In genomic region chr11:94595061-94595460, GRCh38 we compare ENCODE assay signal across 1 cellular context.
TF ChIP-seq lines count a peak whose summit lies in the region.

No MANE protein-coding gene starts in this region.

TF ChIP-seq in GM12878, 131 proteins besides CTCF, POLR2A, EP300 and RAD21 (continued from another document):
- TF ChIP-seq CBX3 (IDR thresholded peaks at IDR 0.05; ENCODE audit: borderline replicate concordance, low read depth) (no peak), IKZF1 (conservative IDR thresholded peaks at IDR 0.05) (peak; percentile 48; the same call in 1 of the 2 replicates), CREM (IDR thresholded peaks at IDR 0.05; ENCODE audit: low read depth) (no peak), TCF12 (IDR thresholded peaks at IDR 0.05; ENCODE audit: low read depth, low read length) (no peak), MLLT1 (IDR thresholded peaks at IDR 0.05) (no peak), FOXK2 (IDR thresholded peaks at IDR 0.05) (no peak), POU2F2 (IDR thresholded peaks at IDR 0.05; ENCODE audit: borderline replicate concordance, low read depth, low read length) (no peak), PAX5 (IDR thresholded peaks at IDR 0.05; ENCODE audit: borderline replicate concordance, low read depth, low read length) (0 out of 2 replicates have a peak, but pooled peaks have one; percentile 15)
- TF ChIP-seq, protein P1, sequence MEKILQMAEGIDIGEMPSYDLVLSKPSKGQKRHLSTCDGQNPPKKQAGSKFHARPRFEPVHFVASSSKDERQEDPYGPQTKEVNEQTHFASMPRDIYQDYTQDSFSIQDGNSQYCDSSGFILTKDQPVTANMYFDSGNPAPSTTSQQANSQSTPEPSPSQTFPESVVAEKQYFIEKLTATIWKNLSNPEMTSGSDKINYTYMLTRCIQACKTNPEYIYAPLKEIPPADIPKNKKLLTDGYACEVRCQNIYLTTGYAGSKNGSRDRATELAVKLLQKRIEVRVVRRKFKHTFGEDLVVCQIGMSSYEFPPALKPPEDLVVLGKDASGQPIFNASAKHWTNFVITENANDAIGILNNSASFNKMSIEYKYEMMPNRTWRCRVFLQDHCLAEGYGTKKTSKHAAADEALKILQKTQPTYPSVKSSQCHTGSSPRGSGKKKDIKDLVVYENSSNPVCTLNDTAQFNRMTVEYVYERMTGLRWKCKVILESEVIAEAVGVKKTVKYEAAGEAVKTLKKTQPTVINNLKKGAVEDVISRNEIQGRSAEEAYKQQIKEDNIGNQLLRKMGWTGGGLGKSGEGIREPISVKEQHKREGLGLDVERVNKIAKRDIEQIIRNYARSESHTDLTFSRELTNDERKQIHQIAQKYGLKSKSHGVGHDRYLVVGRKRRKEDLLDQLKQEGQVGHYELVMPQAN (conservative IDR thresholded peaks at IDR 0.05): peak; percentile 29; the same call in 1 of the 2 replicates
TF ChIP-seq in GM12878: peak in this region for 6.
